In genomic region chr9:1938135-1938534, GRCh38 we compare ENCODE assay signal across 17 cellular contexts.
DNase-seq lines count a peak whose midpoint lies in the region; ATAC-seq and TF ChIP-seq lines count a peak whose summit lies in the region.
"Had no signal": no experiment of that assay in that cellular context is flagged by ENCODE, and none has a peak within 500 bp of the region (broad histone marks: within the 10 kb centered on the region; RNA-seq: fewer than 3 reads in every experiment).

No MANE protein-coding gene starts in this region.

- peaks cover 17% of the 10 kb centered on the region for H3K27me3 Mint-ChIP-seq in activated CD8-positive, alpha-beta memory T cell treated with anti-CD3 and anti-CD28 coated beads, Interleukin-2, amount 10 ng/mL, durations not matched to agents 7 days and 5 days
- H3K27me3 Mint-ChIP-seq: progenitor cell of endocrine pancreas had no signal

- ATAC-seq in HG02840 (IDR thresholded peaks at IDR 0.05; ENCODE audit: low FRiP score, unreplicated experiment) (peak; percentile 26), HG03460 (IDR thresholded peaks at IDR 0.05; ENCODE audit: unreplicated experiment) (peak; percentile 36)
- no peak for ATAC-seq in activated CD8-positive, alpha-beta memory T cell treated with anti-CD3 and anti-CD28 coated beads, Interleukin-2, amount 10 ng/mL, durations not matched to agents 7 days and 5 days
- ATAC-seq: naive thymus-derived CD8-positive, alpha-beta T cell; stimulated activated naive CD8-positive, alpha-beta T cell treated with anti-CD3 and anti-CD28 coated beads, Interleukin-15, amount 100 ng/mL, for 72 hours had no signal

- CTCF ChIA-PET in GM10248 (lab: Yijun Ruan, JAX): interaction anchor here (0.7 to 2.2 kb wide), 6 partner anchors 8 to 62 kb away, joined by 3 to 16 read pairs (median 3); no protein-coding TSS in a partner anchor
- CTCF ChIA-PET in activated CD8-positive, alpha-beta memory T cell treated with anti-CD3 and anti-CD28 coated beads, Interleukin-2, amount 10 ng/mL, durations not matched to agents 7 days and 5 days (lab: Charles Lee): no interaction called here

- no peaks in the 10 kb centered on the region for H3K4me1 Mint-ChIP-seq in activated CD8-positive, alpha-beta memory T cell treated with anti-CD3 and anti-CD28 coated beads, Interleukin-2, amount 10 ng/mL, durations not matched to agents 7 days and 5 days

- no peaks in the 10 kb centered on the region for H3K36me3 Mint-ChIP-seq in activated CD8-positive, alpha-beta memory T cell treated with anti-CD3 and anti-CD28 coated beads, Interleukin-2, amount 10 ng/mL, durations not matched to agents 7 days and 5 days
- H3K36me3 Mint-ChIP-seq: CD4-positive, alpha-beta memory T cell had no signal

- no peaks in the 10 kb centered on the region for H3K9me3 Mint-ChIP-seq in activated CD8-positive, alpha-beta memory T cell treated with anti-CD3 and anti-CD28 coated beads, Interleukin-2, amount 10 ng/mL, durations not matched to agents 7 days and 5 days (ENCODE audit: low read depth)
- H3K9me3 Mint-ChIP-seq: naive thymus-derived CD8-positive, alpha-beta T cell had no signal

- in situ Hi-C loops in GM13976 (cut with MboI; ENCODE audit: low sequenced_read_pairs, unreplicated experiment): loop anchor here (10.0 kb wide), 1 partner anchor 63 kb away; no protein-coding TSS in a partner anchor

- no peak for TF ChIP-seq CTCF in GM13976 (IDR thresholded peaks at IDR 0.05; ENCODE audit: borderline replicate concordance, control extremely low read depth, extremely low read depth, insufficient read depth, missing control alignments)
- TF ChIP-seq CTCF in GM20000 (IDR thresholded peaks at IDR 0.05; ENCODE audit: extremely low read depth, missing control alignments): no peak
- no peak for TF ChIP-seq CTCF in GM10248 (IDR thresholded peaks at IDR 0.05; ENCODE audit: control extremely low read depth, extremely low read depth, low read depth, missing control alignments)

- H3K27ac Mint-ChIP-seq in activated CD8-positive, alpha-beta memory T cell treated with anti-CD3 and anti-CD28 coated beads, Interleukin-2, amount 10 ng/mL, durations not matched to agents 7 days and 5 days: no peak overlapping the region
- H3K27ac Mint-ChIP-seq: naive thymus-derived CD8-positive, alpha-beta T cell; progenitor cell of endocrine pancreas had no signal

- H3K4me3 Mint-ChIP-seq in activated CD8-positive, alpha-beta memory T cell treated with anti-CD3 and anti-CD28 coated beads, Interleukin-2, amount 10 ng/mL, durations not matched to agents 7 days and 5 days: no peak overlapping the region
- H3K4me3 Mint-ChIP-seq: CD4-positive, alpha-beta memory T cell; naive thymus-derived CD8-positive, alpha-beta T cell; stimulated activated naive CD8-positive, alpha-beta T cell treated with anti-CD3 and anti-CD28 coated beads, Interleukin-15, amount 100 ng/mL, for 72 hours had no signal

- POLR2A ChIA-PET in GM10248 (lab: Yijun Ruan, JAX): no interaction called here

- DNase-seq in GM13976 (ENCODE audit: low spot score): peak; percentile 16
- peak; percentile 10 for DNase-seq in GM20000 (ENCODE audit: low spot score)
- DNase-seq in D341Med (ENCODE audit: low spot score): no peak
- no peak for DNase-seq in GM10248 (ENCODE audit: extremely low spot score)
- DNase-seq in activated CD8-positive, alpha-beta memory T cell treated with anti-CD3 and anti-CD28 coated beads, Interleukin-2, amount 10 ng/mL, durations not matched to agents 7 days and 5 days: no peak
- DNase-seq in hepatic stellate cell (ENCODE audit: low spot score): no peak
- DNase-seq: CD4-positive, alpha-beta memory T cell; erythroblast; KBM-7; naive thymus-derived CD8-positive, alpha-beta T cell; NCI-H1105 treated with DMSO at 0.1 percent for 48 hours; stimulated activated naive CD8-positive, alpha-beta T cell treated with anti-CD3 and anti-CD28 coated beads, Interleukin-15, amount 100 ng/mL, for 72 hours; T-helper 1 cell; uterus had no signal

Comparison
In these comparisons a context has a peak if more than half of its experiments do, and no peak if none do; other contexts are left out.
1. DNase-seq: peak in GM13976 (single experiment) and GM20000 (single experiment); none in D341Med (single experiment), GM10248 (single experiment), activated CD8-positive, alpha-beta memory T cell treated with anti-CD3 and anti-CD28 coated beads, Interleukin-2, amount 10 ng/mL, durations not matched to agents 7 days and 5 days (single experiment) and hepatic stellate cell (single experiment).